Comparison of ENCODE assay signal across 19 cellular contexts in the genomic region with DNA sequence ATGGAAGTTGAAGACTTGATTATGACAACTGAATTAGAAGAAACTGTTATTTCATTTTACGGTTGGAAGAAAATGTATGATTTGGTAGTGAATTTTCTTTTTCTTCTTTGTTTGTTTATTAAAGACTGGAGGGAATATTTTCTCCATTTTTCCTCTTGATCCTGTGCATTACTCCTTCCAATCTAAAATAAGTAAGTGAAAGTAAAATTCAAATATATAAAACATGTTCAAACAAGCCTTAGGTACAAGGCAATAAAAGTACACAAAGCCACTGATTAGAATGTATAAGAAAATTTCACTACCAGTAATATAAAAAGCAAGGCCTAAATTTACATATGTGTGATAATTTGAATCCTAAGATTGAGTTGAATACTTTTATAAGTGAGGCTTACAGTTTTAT.
"Had no signal": no experiment of that assay in that cellular context is flagged by ENCODE, and none has a peak within 500 bp of the region (broad histone marks: within the 10 kb centered on the region; RNA-seq: fewer than 3 reads in every experiment).

No MANE protein-coding gene starts in this region.

- ATAC-seq: activated CD8-positive, alpha-beta T cell treated with anti-CD3 and anti-CD28 coated beads, Interleukin-2, amount 10 ng/mL, durations not matched to agents 7 days and 5 days; effector memory CD8-positive, alpha-beta T cell; pancreas; stimulated activated naive B cell treated with anti-CD40 and anti-IgM and Interleukin-4, amounts not matched to agents 10 μg/mL and 1 μg/mL and 100 μg/mL, for 72 hours had no signal

- DNase-seq: activated B cell treated with CpG ODN at 0.5 μM for 24 hours; activated CD4-positive, alpha-beta T cell treated with anti-CD3 and anti-CD28 coated beads, Interleukin-2, amount 10 ng/mL, durations not matched to agents 24 days and 14 days; activated CD8-positive, alpha-beta memory T cell treated with anti-CD3 and anti-CD28 coated beads, Interleukin-2, amount 50 U/mL, for 4 hours; activated CD8-positive, alpha-beta T cell treated with anti-CD3 and anti-CD28 coated beads, Interleukin-2, amount 10 ng/mL, durations not matched to agents 7 days and 5 days; activated gamma-delta T cell treated with Interleukin-2 at 50 U/mL for 16 hours; brain microvascular endothelial cell; effector memory CD8-positive, alpha-beta T cell; hippocampal formation; midbrain; pancreas; sigmoid colon; stimulated activated CD4-positive, alpha-beta T cell treated with anti-CD3 and anti-CD28 coated beads, Interleukin-2, amount 100 ng/mL, for 48 hours; stimulated activated naive B cell treated with anti-CD40 and anti-IgM and Interleukin-4, amounts not matched to agents 10 μg/mL and 1 μg/mL and 100 μg/mL, for 72 hours; T-helper 2 cell; uterus had no signal

- H3K9me3 ChIP-seq: pancreas, sigmoid colon, tibial nerve, uterus had no signal

- H3K4me1 Mint-ChIP-seq: activated B cell treated with CpG ODN at 0.5 μM for 24 hours; activated CD4-positive, alpha-beta T cell treated with anti-CD3 and anti-CD28 coated beads, Interleukin-2, amount 10 ng/mL, durations not matched to agents 24 days and 14 days; neural progenitor cell; stimulated activated naive B cell treated with anti-CD40 and anti-IgM and Interleukin-4, amounts not matched to agents 10 μg/mL and 1 μg/mL and 100 μg/mL, for 72 hours had no signal

- H2AFZ ChIP-seq: neural progenitor cell had no signal

- H3K4me2 ChIP-seq: neural progenitor cell had no signal

- H3K4me3 ChIP-seq: neural progenitor cell, pancreas, sigmoid colon, tibial nerve, uterus had no signal

- H3K4me1 ChIP-seq: neural progenitor cell, pancreas, sigmoid colon, uterus had no signal

- H3K27ac Mint-ChIP-seq: activated B cell treated with CpG ODN at 0.5 μM for 24 hours; activated CD4-positive, alpha-beta T cell treated with anti-CD3 and anti-CD28 coated beads, Interleukin-2, amount 10 ng/mL, durations not matched to agents 24 days and 14 days; activated CD8-positive, alpha-beta T cell treated with anti-CD3 and anti-CD28 coated beads, Interleukin-2, amount 10 ng/mL, durations not matched to agents 7 days and 5 days; activated naive CD8-positive, alpha-beta T cell; dendritic cell treated with granulocyte-macrophage colony-stimulating factor and Interleukin-4, amounts not matched to agents 40 ng/mL and 50 ng/mL, for 4 days; effector memory CD8-positive, alpha-beta T cell; neural progenitor cell; stimulated activated naive B cell treated with anti-CD40 and anti-IgM and Interleukin-4, amounts not matched to agents 10 μg/mL and 1 μg/mL and 100 μg/mL, for 72 hours had no signal

- H3K36me3 Mint-ChIP-seq: activated naive CD8-positive, alpha-beta T cell; neural progenitor cell; stimulated activated naive B cell treated with anti-CD40 and anti-IgM and Interleukin-4, amounts not matched to agents 10 μg/mL and 1 μg/mL and 100 μg/mL, for 72 hours had no signal

- H3K27ac ChIP-seq: brain microvascular endothelial cell, neural progenitor cell, pancreas, sigmoid colon, uterus had no signal

- FAIRE-seq: pancreas had no signal

- H3K9me3 Mint-ChIP-seq: activated CD4-positive, alpha-beta T cell treated with anti-CD3 and anti-CD28 coated beads, Interleukin-2, amount 10 ng/mL, durations not matched to agents 24 days and 14 days; neural progenitor cell had no signal

- H3K4me3 Mint-ChIP-seq: activated B cell treated with CpG ODN at 0.5 μM for 24 hours; activated CD4-positive, alpha-beta T cell treated with anti-CD3 and anti-CD28 coated beads, Interleukin-2, amount 10 ng/mL, durations not matched to agents 24 days and 14 days; activated CD8-positive, alpha-beta T cell treated with anti-CD3 and anti-CD28 coated beads, Interleukin-2, amount 10 ng/mL, durations not matched to agents 7 days and 5 days; activated naive CD8-positive, alpha-beta T cell; dendritic cell treated with granulocyte-macrophage colony-stimulating factor and Interleukin-4, amounts not matched to agents 40 ng/mL and 50 ng/mL, for 4 days; effector memory CD8-positive, alpha-beta T cell; neural progenitor cell; stimulated activated naive B cell treated with anti-CD40 and anti-IgM and Interleukin-4, amounts not matched to agents 10 μg/mL and 1 μg/mL and 100 μg/mL, for 72 hours had no signal

- H3K9ac ChIP-seq: neural progenitor cell had no signal

- H3K27me3 ChIP-seq: brain microvascular endothelial cell, neural progenitor cell, pancreas, sigmoid colon, tibial nerve, uterus had no signal

- H3K27me3 Mint-ChIP-seq: activated B cell treated with CpG ODN at 0.5 μM for 24 hours; activated CD4-positive, alpha-beta T cell treated with anti-CD3 and anti-CD28 coated beads, Interleukin-2, amount 10 ng/mL, durations not matched to agents 24 days and 14 days; activated naive CD8-positive, alpha-beta T cell; dendritic cell treated with granulocyte-macrophage colony-stimulating factor and Interleukin-4, amounts not matched to agents 40 ng/mL and 50 ng/mL, for 4 days; effector memory CD8-positive, alpha-beta T cell; stimulated activated naive B cell treated with anti-CD40 and anti-IgM and Interleukin-4, amounts not matched to agents 10 μg/mL and 1 μg/mL and 100 μg/mL, for 72 hours had no signal

- H3K36me3 ChIP-seq: brain microvascular endothelial cell, neural progenitor cell, pancreas, sigmoid colon, tibial nerve, uterus had no signal
